Comparison of ENCODE assay signal across 1 cellular context in genomic region chr3:151581046-151581445, GRCh38.
TF ChIP-seq lines count a peak whose summit lies in the region.

No MANE protein-coding gene starts in this region.

TF ChIP-seq in HepG2, 621 proteins besides CTCF, POLR2A, EP300 and RAD21 (continued from another document):
- no peak for TF ChIP-seq ZNF614 (CRISPR knock-in tag; IDR thresholded peaks at IDR 0.05; ENCODE audit: borderline replicate concordance)
